In genomic region chr3:169769287-169770181, GRCh38 we compare ENCODE assay signal across 1 cellular context.
TF ChIP-seq lines count a peak whose summit lies in the region.

Gene ACTRT3 (minus strand): TSS chr3:169769561. CDS start chr3:169769520, 41 bp downstream.

TF ChIP-seq in GM12878, 131 proteins besides CTCF, POLR2A, EP300 and RAD21 (continued from another document):
- TF ChIP-seq ZBTB11 (CRISPR knock-in tag; IDR thresholded peaks at IDR 0.05) (no peak), SP1 (IDR thresholded peaks at IDR 0.05; ENCODE audit: low read depth, low read length) (no peak)
